ENCODE assay signal across 22 cellular contexts in the genomic region with DNA sequence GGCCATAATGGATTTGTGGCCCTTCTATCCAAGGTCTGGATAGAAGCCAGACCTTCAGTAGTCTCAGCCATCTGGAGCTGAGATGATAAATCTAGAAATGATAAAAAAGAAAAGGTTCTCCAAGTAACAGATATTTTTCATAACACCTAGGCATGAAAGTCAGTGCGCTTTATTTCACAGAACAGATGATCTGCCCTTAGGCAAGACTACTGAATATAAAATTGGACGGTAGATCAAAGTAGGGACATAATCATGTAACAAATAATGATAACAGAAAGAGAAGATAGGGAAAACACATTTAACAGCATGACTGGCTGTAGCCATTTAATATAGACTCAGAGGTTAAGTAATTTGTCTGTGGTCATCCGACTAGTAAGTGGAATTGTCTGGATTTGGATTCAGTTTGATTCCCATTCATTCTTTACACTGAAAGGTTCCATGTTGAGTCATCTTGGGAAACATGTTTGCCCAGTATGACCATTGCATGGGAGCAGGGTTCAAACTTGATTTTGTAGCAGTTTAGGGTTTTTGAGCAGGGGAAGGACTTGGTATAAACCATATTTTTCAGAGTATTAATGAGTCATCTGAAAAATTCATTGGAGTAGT. TPM values are rescaled to one million over a fixed set of nuclear protein-coding genes. Genes with fewer than 3 reads are reported as not detected.
A peak's percentile ranks its signal among the peaks of the same experiment; 100 is the strongest.
DNase-seq lines count a peak whose midpoint lies in the region; FAIRE-seq and TF ChIP-seq lines count a peak whose summit lies in the region.
"Had no signal": no experiment of that assay in that cellular context is flagged by ENCODE, and none has a peak within 500 bp of the region (broad histone marks: within the 10 kb centered on the region; RNA-seq: fewer than 3 reads in every experiment).

No MANE protein-coding gene starts in this region.

- TF ChIP-seq CTCF in astrocyte (IDR thresholded peaks at IDR 0.05; ENCODE audit: insufficient read depth, low read depth, low read length) (no peak), nephron progenitor cell (IDR thresholded peaks at IDR 0.05) (no peak)

- H3K9me3 Mint-ChIP-seq in astrocyte (ENCODE audit: unreplicated experiment) (no peaks in the 10 kb centered on the region), nephron progenitor cell (peaks cover 3% of the 10 kb centered on the region)

- H3K4me3 Mint-ChIP-seq in astrocyte (ENCODE audit: unreplicated experiment) (no peak overlapping the region), nephron progenitor cell (no peak overlapping the region)
- H3K4me3 Mint-ChIP-seq: CD8-positive, alpha-beta memory T cell had no signal

- no peak overlapping the region for H3K9ac ChIP-seq in astrocyte (ENCODE audit: low read length)

- no peaks in the 10 kb centered on the region for H3K36me3 ChIP-seq in astrocyte (ENCODE audit: insufficient read depth, low read length)
- H3K36me3 ChIP-seq: MG63, SJSA1 had no signal

- H3K9me3 ChIP-seq in astrocyte (ENCODE audit: insufficient read depth, low read depth, low read length): no peaks in the 10 kb centered on the region
- H3K9me3 ChIP-seq: MG63, SJSA1 had no signal

- peaks cover 2% of the 10 kb centered on the region for H3K36me3 Mint-ChIP-seq in astrocyte (ENCODE audit: low read depth, unreplicated experiment)
- H3K36me3 Mint-ChIP-seq in nephron progenitor cell (ENCODE audit: low read depth): peaks cover 52% of the 10 kb centered on the region

- peaks cover 18% of the 10 kb centered on the region for H3K4me1 ChIP-seq in astrocyte (ENCODE audit: insufficient read depth, low read length)
- H3K4me1 ChIP-seq: SJSA1 had no signal

- H3K27me3 Mint-ChIP-seq in astrocyte (ENCODE audit: low read depth, unreplicated experiment) (no peaks in the 10 kb centered on the region), nephron progenitor cell (ENCODE audit: low read depth, poor library complexity) (no peaks in the 10 kb centered on the region)

- no peak overlapping the region for H2AFZ ChIP-seq in astrocyte (ENCODE audit: low read depth, low read length)

- no peak overlapping the region for H3K4me3 ChIP-seq in astrocyte (ENCODE audit: insufficient read depth, low read depth, low read length)
- H3K4me3 ChIP-seq: MG63, SJSA1 had no signal

- FAIRE-seq in astrocyte (lab: Jason Lieb, UNC): no peak
- FAIRE-seq: GM19239 had no signal

- H3K27ac ChIP-seq in astrocyte (ENCODE audit: low read depth, low read length): no peak overlapping the region
- H3K27ac ChIP-seq: SJSA1 had no signal

- H3K4me1 Mint-ChIP-seq in astrocyte (ENCODE audit: low read depth, unreplicated experiment) (peaks cover 42% of the 10 kb centered on the region), nephron progenitor cell (no peaks in the 10 kb centered on the region)
- H3K4me1 Mint-ChIP-seq: CD8-positive, alpha-beta memory T cell had no signal

- H3K27ac Mint-ChIP-seq in astrocyte (ENCODE audit: unreplicated experiment) (peak overlapping the region; percentile 59), nephron progenitor cell (peak overlapping the region; percentile 52)

- no peaks in the 10 kb centered on the region for H4K20me1 ChIP-seq in astrocyte (ENCODE audit: insufficient read depth, low read length)

- no peaks in the 10 kb centered on the region for H3K27me3 ChIP-seq in astrocyte (ENCODE audit: insufficient read depth, low read length)
- H3K27me3 ChIP-seq: MG63, SJSA1 had no signal

- no peaks in the 10 kb centered on the region for H3K79me2 ChIP-seq in astrocyte (ENCODE audit: insufficient read depth, low read length)

- DNase-seq in EH (ENCODE audit: low read depth): peak; percentile 15
- DNase-seq in NCI-H446 treated with DMSO at 0.1 percent for 48 hours (lab: John Stamatoyannopoulos, UW): peak; percentile 52
- DNase-seq in astrocyte (ENCODE audit: low read depth): peak; percentile 65
- no peak for DNase-seq in nephron progenitor cell
- DNase-seq in AML-193 (lab: John Stamatoyannopoulos, UW): no peak
- DNase-seq in amniotic stem cell (lab: John Stamatoyannopoulos, UW): no peak
- DNase-seq in activated CD8-positive, alpha-beta memory T cell treated with anti-CD3 and anti-CD28 coated beads for 24 hours: no peak
- DNase-seq: C1 segment of cervical spinal cord; CD8-positive, alpha-beta memory T cell; DND-41; GDM1; GOT3; Kasumi-1; MG63; NCI-H1092 treated with DMSO at 0.1 percent for 48 hours; NCI-H146; NCI-H2029 treated with DMSO at 0.1 percent for 48 hours; NCI-H510A; NCI-H82; SW 1271 had no signal

- H3K4me2 ChIP-seq in astrocyte (ENCODE audit: low read length): no peak overlapping the region

RNA-seq across cellular contexts. Expression of a gene that starts 4.1 kb away (rescaled TPM):
- total RNA-seq in astrocyte: 4.2 and 6.0 TPM in 2 replicates

Comparison
In these comparisons a context has a peak if more than half of its experiments do, and no peak if none do; other contexts are left out.
1. DNase-seq: peak in EH (single experiment), NCI-H446 treated with DMSO at 0.1 percent for 48 hours (single experiment) and astrocyte (single experiment); none in nephron progenitor cell (single experiment), AML-193 (0 of 2), amniotic stem cell (single experiment) and activated CD8-positive, alpha-beta memory T cell treated with anti-CD3 and anti-CD28 coated beads for 24 hours (single experiment).